In genomic region chr6:33199687-33200233, GRCh38 we compare ENCODE assay signal across 8 cellular contexts. TPM values are rescaled to one million over a fixed set of nuclear protein-coding genes. Genes with fewer than 3 reads are reported as not detected.
DNase-seq lines count a peak whose midpoint lies in the region; ATAC-seq lines count a peak whose summit lies in the region.

No MANE protein-coding gene starts in this region.

- peak in 1 of 5 donors; percentile 61 for DNase-seq in CD8-positive, alpha-beta memory T cell
- peak; percentile 62 for DNase-seq in HT1080 (ENCODE audit: low read depth)
- peak; percentile 53 for DNase-seq in SHP77 treated with DMSO at 0.1 percent for 48 hours (lab: John Stamatoyannopoulos, UW)
- DNase-seq in activated naive CD8-positive, alpha-beta T cell treated with anti-CD3 and anti-CD28 coated beads, Interleukin-2, amount 50 U/mL, for 24 hours = peak; percentile 78
- DNase-seq in hepatic stellate cell (ENCODE audit: low spot score) = peak; percentile 74
- DNase-seq in skeletal muscle cell (ENCODE audit: low read depth) = no peak
- DNase-seq in cerebellum (ENCODE audit: low spot score) = no peak

- POLR2A ChIA-PET in CD8-positive, alpha-beta memory T cell (lab: Charles Lee) = interaction anchor here (0.5 to 1.5 kb wide), 5 partner anchors 9 to 77 kb away, joined by 3 to 6 read pairs (median 5); partner anchors contain the start of genes B3GALT4, RING1, RPS18 and VPS52

- peaks cover 58% of the 10 kb centered on the region for H3K4me1 ChIP-seq in CD8-positive, alpha-beta memory T cell (ENCODE audit: insufficient read depth, low read length)

- H3K4me3 Mint-ChIP-seq in CD8-positive, alpha-beta memory T cell = peak overlapping the region; percentile 87 to 100 (median 99)
- peak overlapping the region; percentile 99 for H3K4me3 Mint-ChIP-seq in activated naive CD8-positive, alpha-beta T cell treated with anti-CD3 and anti-CD28 coated beads, Interleukin-2, amount 50 U/mL, for 24 hours

- H3K36me3 ChIP-seq in CD8-positive, alpha-beta memory T cell (ENCODE audit: insufficient read depth, low read length) = peaks cover 44% of the 10 kb centered on the region

- peaks cover 63 to 71% (median 70%) of the 10 kb centered on the region in 3 donors for H3K4me1 Mint-ChIP-seq in CD8-positive, alpha-beta memory T cell
- H3K4me1 Mint-ChIP-seq in activated naive CD8-positive, alpha-beta T cell treated with anti-CD3 and anti-CD28 coated beads, Interleukin-2, amount 50 U/mL, for 24 hours = peaks cover 61% of the 10 kb centered on the region

- CTCF ChIA-PET in CD8-positive, alpha-beta memory T cell (lab: Charles Lee) = interaction anchor here (0.7 to 4.2 kb wide), 4 partner anchors 37 to 49 kb away, joined by 3 to 15 read pairs (median 6); no protein-coding TSS in a partner anchor

- H3K9me3 ChIP-seq in CD8-positive, alpha-beta memory T cell (ENCODE audit: low read length) = no peaks in the 10 kb centered on the region

- H3K27ac Mint-ChIP-seq in CD8-positive, alpha-beta memory T cell = peak overlapping the region; percentile 92 to 99 (median 96)
- peak overlapping the region; percentile 93 for H3K27ac Mint-ChIP-seq in activated naive CD8-positive, alpha-beta T cell treated with anti-CD3 and anti-CD28 coated beads, Interleukin-2, amount 50 U/mL, for 24 hours

- no peaks in the 10 kb centered on the region for H3K27me3 ChIP-seq in CD8-positive, alpha-beta memory T cell (ENCODE audit: insufficient read depth, low read length, poor library complexity, severe bottlenecking)

- peak overlapping the region; percentile 92 for H3K27ac ChIP-seq in CD8-positive, alpha-beta memory T cell (ENCODE audit: low read depth, low read length)

- peaks cover 21 to 80% (median 28%) of the 10 kb centered on the region in 3 donors for H3K36me3 Mint-ChIP-seq in CD8-positive, alpha-beta memory T cell
- H3K36me3 Mint-ChIP-seq in activated naive CD8-positive, alpha-beta T cell treated with anti-CD3 and anti-CD28 coated beads, Interleukin-2, amount 50 U/mL, for 24 hours (ENCODE audit: low read depth) = peaks cover 51% of the 10 kb centered on the region

- H3K9me3 Mint-ChIP-seq in CD8-positive, alpha-beta memory T cell = no peaks in the 10 kb centered on the region
- no peaks in the 10 kb centered on the region for H3K9me3 Mint-ChIP-seq in activated naive CD8-positive, alpha-beta T cell treated with anti-CD3 and anti-CD28 coated beads, Interleukin-2, amount 50 U/mL, for 24 hours

- peak; percentile 13 for ATAC-seq in GM19438 (IDR thresholded peaks at IDR 0.05; ENCODE audit: low read depth, unreplicated experiment)
- peak; percentile 27 for ATAC-seq in activated naive CD8-positive, alpha-beta T cell treated with anti-CD3 and anti-CD28 coated beads, Interleukin-2, amount 50 U/mL, for 24 hours

- H3K27me3 Mint-ChIP-seq in CD8-positive, alpha-beta memory T cell = no peaks in the 10 kb centered on the region
- no peaks in the 10 kb centered on the region for H3K27me3 Mint-ChIP-seq in activated naive CD8-positive, alpha-beta T cell treated with anti-CD3 and anti-CD28 coated beads, Interleukin-2, amount 50 U/mL, for 24 hours

- H3K4me3 ChIP-seq in CD8-positive, alpha-beta memory T cell (ENCODE audit: low read length) = peak overlapping the region; percentile 96
- peak overlapping the region; percentile 95 for H3K4me3 ChIP-seq in skeletal muscle cell (ENCODE audit: low read depth, low read length)

RNA-seq across cellular contexts. Expression of gene RXRB, which starts 0.7 kb away (rescaled TPM):
- total RNA-seq in CD8-positive, alpha-beta memory T cell = 10 to 100 TPM; 47.1 to 51.4 TPM
- polyA plus RNA-seq in CD8-positive, alpha-beta memory T cell = 8.5 TPM
- 30.7 and 32.5 TPM in 2 replicates for total RNA-seq in HT1080 (2014; rRNA removed; shearing (Covaris generic))
- 28.6 and 30.4 TPM in 2 replicates for polyA plus RNA-seq in HT1080 (2015; cell fraction: cytosol; rRNA removed)
- 149 and 153 TPM in 2 replicates for polyA plus RNA-seq in HT1080 (2015; cell fraction: nucleus; rRNA removed)
- total RNA-seq in cerebellum = 23.2 TPM

RNA-seq across cellular contexts. Expression of gene SLC39A7, which starts 0.9 kb away (rescaled TPM):
- 10 to 100 TPM; 63.1 to 63.6 TPM for total RNA-seq in CD8-positive, alpha-beta memory T cell
- polyA plus RNA-seq in CD8-positive, alpha-beta memory T cell = 32.9 TPM
- 94.6 and 121 TPM in 2 replicates for total RNA-seq in HT1080 (2014; rRNA removed; shearing (Covaris generic))
- polyA plus RNA-seq in HT1080 (2015; cell fraction: cytosol; rRNA removed) = 135 and 141 TPM in 2 replicates
- polyA plus RNA-seq in HT1080 (2015; cell fraction: nucleus; rRNA removed) = 142 and 147 TPM in 2 replicates
- 30.8 TPM for total RNA-seq in cerebellum

RNA-seq across cellular contexts. Expression of gene HSD17B8, which starts 4.7 kb away (rescaled TPM):
- total RNA-seq in CD8-positive, alpha-beta memory T cell = 10 to 100 TPM; 21.3 to 23.5 TPM
- 50.7 TPM for polyA plus RNA-seq in CD8-positive, alpha-beta memory T cell
- total RNA-seq in HT1080 (2014; rRNA removed; shearing (Covaris generic)) = 5.3 and 5.6 TPM in 2 replicates
- 15.6 and 19.0 TPM in 2 replicates for polyA plus RNA-seq in HT1080 (2015; cell fraction: cytosol; rRNA removed)
- polyA plus RNA-seq in HT1080 (2015; cell fraction: nucleus; rRNA removed) = 14.1 and 17.5 TPM in 2 replicates
- total RNA-seq in cerebellum = 2.4 TPM

RNA-seq across cellular contexts. Expression of gene COL11A2, which starts 7.5 kb away (rescaled TPM):
- total RNA-seq in CD8-positive, alpha-beta memory T cell = 1 to 10 TPM in 1 of 2 experiments, under 1 TPM in 1; 0.69 to 1.1 TPM
- polyA plus RNA-seq in CD8-positive, alpha-beta memory T cell = not detected
- 0.71 and 0.77 TPM in 2 replicates for total RNA-seq in HT1080 (2014; rRNA removed; shearing (Covaris generic))
- 0.01 and 0.19 TPM in 2 replicates for polyA plus RNA-seq in HT1080 (2015; cell fraction: cytosol; rRNA removed)
- 1.7 and 2.4 TPM in 2 replicates for polyA plus RNA-seq in HT1080 (2015; cell fraction: nucleus; rRNA removed)
- total RNA-seq in cerebellum = 1.9 TPM

RNA-seq across cellular contexts. Expression of gene RING1, which starts 8.5 kb away (rescaled TPM):
- total RNA-seq in CD8-positive, alpha-beta memory T cell = 10 to 100 TPM; 43.1 to 47.0 TPM
- 10.1 TPM for polyA plus RNA-seq in CD8-positive, alpha-beta memory T cell
- total RNA-seq in HT1080 (2014; rRNA removed; shearing (Covaris generic)) = 32.1 and 37.0 TPM in 2 replicates
- 26.7 and 31.3 TPM in 2 replicates for polyA plus RNA-seq in HT1080 (2015; cell fraction: cytosol; rRNA removed)
- polyA plus RNA-seq in HT1080 (2015; cell fraction: nucleus; rRNA removed) = 41.6 and 48.8 TPM in 2 replicates
- total RNA-seq in cerebellum = 15.2 TPM

Comparison
In these comparisons a context has a peak if more than half of its experiments do, and no peak if none do; other contexts are left out.
1. DNase-seq: peak in HT1080 (single experiment), SHP77 treated with DMSO at 0.1 percent for 48 hours (single experiment), activated naive CD8-positive, alpha-beta T cell treated with anti-CD3 and anti-CD28 coated beads, Interleukin-2, amount 50 U/mL, for 24 hours (single experiment) and hepatic stellate cell (single experiment); none in skeletal muscle cell (single experiment) and cerebellum (single experiment).